7 cellular contexts compared by ENCODE assay signal in genomic region chr14:21475767-21476525, GRCh38. TPM values are rescaled to one million over a fixed set of nuclear protein-coding genes. Genes with fewer than 3 reads are reported as not detected.
DNase-seq lines count a peak whose midpoint lies in the region; ATAC-seq and TF ChIP-seq lines count a peak whose summit lies in the region.

No MANE protein-coding gene starts in this region.

- H3K36me3 ChIP-seq in WERI-Rb-1 (peaks cover 12% of the 10 kb centered on the region), spleen (peaks cover 0 to 54% (median 19%) of the 10 kb centered on the region in 6 donors)

- TF ChIP-seq POLR2A in spleen (IDR thresholded peaks at IDR 0.05): no peak

- peak; percentile 1 for ATAC-seq in HG02610 (IDR thresholded peaks at IDR 0.05; ENCODE audit: unreplicated experiment)
- ATAC-seq in right cardiac atrium: no peak

- H3K27me3 ChIP-seq in WERI-Rb-1 (ENCODE audit: insufficient read depth, low read depth, severe bottlenecking): no peaks in the 10 kb centered on the region
- no peaks in the 10 kb centered on the region for H3K27me3 ChIP-seq in right cardiac atrium (ENCODE audit: control insufficient read depth, insufficient read depth)
- H3K27me3 ChIP-seq in spleen (replicated peaks in 1 of 7): no peaks in the 10 kb centered on the region

- TF ChIP-seq CTCF in WERI-Rb-1 (IDR thresholded peaks at IDR 0.05; ENCODE audit: low read depth, low read length) (no peak), spleen (IDR thresholded peaks at IDR 0.05 in 8 of 11, conservative IDR thresholded peaks at IDR 0.05 in 3 of 11) (no peak)

- intact Hi-C loops in right cardiac atrium (cut with DNase I) (no loop called here), spleen (cut with DNase I; ENCODE audit: low total_unique reads) (no loop called here)

- H3K9me3 ChIP-seq in WERI-Rb-1 (ENCODE audit: severe bottlenecking) (no peaks in the 10 kb centered on the region), right cardiac atrium (ENCODE audit: control insufficient read depth, low read length) (no peaks in the 10 kb centered on the region), spleen (no peaks in the 10 kb centered on the region)

- H3K4me3 ChIP-seq in WERI-Rb-1 (ENCODE audit: low read depth, low read length): peak overlapping the region; percentile 99
- H3K4me3 ChIP-seq in right cardiac atrium (ENCODE audit: low read length): peak overlapping the region; percentile 60
- H3K4me3 ChIP-seq in spleen: peak overlapping the region; percentile 49 to 93 (median 86)

- H3K4me1 ChIP-seq in right cardiac atrium (ENCODE audit: control insufficient read depth, insufficient read depth, low read length) (no peaks in the 10 kb centered on the region), spleen (peaks cover 19 to 59% (median 37%) of the 10 kb centered on the region in 6 donors)

- DNase-seq in WERI-Rb-1 (no peak), right cardiac atrium (no peak), spleen (no peak), NCI-H748 (lab: John Stamatoyannopoulos, UW; ENCODE audit: unreplicated experiment) (no peak)
- DNase-seq in activated CD4-positive, alpha-beta T cell treated with anti-CD3 and anti-CD28 coated beads, Interleukin-2, amount 50 U/mL, for 4 hours: no peak
- no peak for DNase-seq in activated CD4-positive, alpha-beta T cell treated with anti-CD3 and anti-CD28 coated beads, Interleukin-2, amount 50 U/mL, for 1 hour

- H3K27ac ChIP-seq in WERI-Rb-1: peak overlapping the region; percentile 71
- H3K27ac ChIP-seq in right cardiac atrium (ENCODE audit: low read length): no peak overlapping the region
- peak overlapping the region; percentile 63 to 96 (median 92) for H3K27ac ChIP-seq in spleen

- 36% methylated on average over 10 of the region's 10 CpGs for WGBS in right cardiac atrium
- WGBS in spleen, 5 donors: 42 to 50% (median 46%) methylated on average over 10 of the region's 10 CpGs

RNA-seq across cellular contexts. Expression of gene RAB2B, which starts 0.8 kb away (rescaled TPM):
- total RNA-seq in right cardiac atrium (10 to 100 TPM; 22.5 to 25.7 (median 24.5) TPM), spleen (10 to 100 TPM; 21.5 to 34.2 (median 29.3) TPM)
- polyA plus RNA-seq in right cardiac atrium (15.3 TPM), spleen (10 to 100 TPM in 2 of 3 donors, 1 to 10 TPM in 1; 7.2 to 19.9 (median 12.2) TPM)

RNA-seq across cellular contexts. Expression of gene TOX4, which starts 1.0 kb away (rescaled TPM):
- 10 to 100 TPM; 66.0 to 82.2 (median 75.2) TPM for total RNA-seq in right cardiac atrium
- 20.0 TPM for polyA plus RNA-seq in right cardiac atrium
- total RNA-seq in spleen: 10 to 100 TPM; 45.7 to 70.8 (median 65.1) TPM
- 10 to 100 TPM in 2 of 3 donors, 1 to 10 TPM in 1; 9.9 to 17.5 (median 12.1) TPM for polyA plus RNA-seq in spleen

RNA-seq across cellular contexts. Expression of gene CHD8, which starts 20.0 kb away (rescaled TPM):
- total RNA-seq in right cardiac atrium (10 to 100 TPM; 34.8 to 40.6 (median 39.7) TPM), spleen (10 to 100 TPM; 83.9 to 99.4 (median 90.8) TPM)
- polyA plus RNA-seq in right cardiac atrium (21.0 TPM), spleen (10 to 100 TPM; 23.8 to 38.2 (median 30.5) TPM)

RNA-seq across cellular contexts. Expression of gene METTL3, which starts 35.2 kb away (rescaled TPM):
- total RNA-seq in right cardiac atrium (10 to 100 TPM; 25.8 to 30.3 (median 28.1) TPM), spleen (10 to 100 TPM; 52.0 to 88.7 (median 64.8) TPM)
- polyA plus RNA-seq in right cardiac atrium (25.5 TPM), spleen (10 to 100 TPM; 46.2 to 61.1 (median 47.7) TPM)

RNA-seq across cellular contexts. Expression of gene SALL2, which starts 50.2 kb away (rescaled TPM):
- total RNA-seq in right cardiac atrium: 10 to 100 TPM in 3 of 4 donors, 1 to 10 TPM in 1; 6.8 to 16.1 (median 12.0) TPM
- polyA plus RNA-seq in right cardiac atrium: 4.0 TPM
- total RNA-seq in spleen: 1 to 10 TPM; 2.7 to 6.7 (median 4.6) TPM
- 1 to 10 TPM in 1 of 3 donors, under 1 TPM in 2; 0.76 to 1.1 (median 0.93) TPM for polyA plus RNA-seq in spleen
